28 cellular contexts compared by ENCODE assay signal in genomic region chr13:112261924-112262323, GRCh38.
"Had no signal": no experiment of that assay in that cellular context is flagged by ENCODE, and none has a peak within 500 bp of the region (broad histone marks: within the 10 kb centered on the region; RNA-seq: fewer than 3 reads in every experiment).

No MANE protein-coding gene starts in this region.

- DNase-seq: activated CD4-positive, alpha-beta memory T cell treated with anti-CD3 and anti-CD28 coated beads for 36 hours; activated CD4-positive, alpha-beta T cell treated with anti-CD3 and anti-CD28 coated beads for 1 hour; activated CD4-positive, alpha-beta T cell treated with anti-CD3 and anti-CD28 coated beads for 4 hours; activated CD4-positive, alpha-beta T cell treated with anti-CD3 and anti-CD28 coated beads, Interleukin-2, amount 50 U/mL, for 1 hour; activated CD8-positive, alpha-beta T cell treated with anti-CD3 and anti-CD28 coated beads, Interleukin-2, amount 10 ng/mL, durations not matched to agents 7 days and 5 days; activated effector memory CD4-positive, alpha-beta T cell treated with Interleukin-2 at 50 U/mL for 16 hours; activated gamma-delta T cell treated with Interleukin-2 at 50 U/mL for 16 hours; activated naive CD4-positive, alpha-beta T cell treated with anti-CD3 and anti-CD28 coated beads, Interleukin-2, amount 50 U/mL, for 16 hours; activated naive CD4-positive, alpha-beta T cell treated with Interleukin-2 at 50 U/mL for 16 hours; activated T-cell treated with anti-CD3 and anti-CD28 coated beads, Interleukin-2, amount 50 U/mL, for 4 hours; amniotic stem cell; anterior cingulate cortex; brain microvascular endothelial cell; dorsolateral prefrontal cortex; effector CD4-positive, alpha-beta T cell; effector memory CD8-positive, alpha-beta T cell; erythroblast; esophagus squamous epithelium; foreskin melanocyte; T-helper 2 cell had no signal

- H3K4me3 ChIP-seq: coronary artery, dorsolateral prefrontal cortex, esophagus squamous epithelium, gastroesophageal sphincter had no signal

- H3K4me3 Mint-ChIP-seq: activated CD4-positive, alpha-beta memory T cell treated with anti-CD3 and anti-CD28 coated beads for 36 hours; activated CD8-positive, alpha-beta T cell treated with anti-CD3 and anti-CD28 coated beads, Interleukin-2, amount 10 ng/mL, durations not matched to agents 7 days and 5 days; activated naive CD8-positive, alpha-beta T cell; activated T-cell treated with anti-CD3 and anti-CD28 coated beads, Interleukin-2, amount 50 U/mL, for 4 hours; activated T-helper 17 cell treated with anti-CD3 and anti-CD28 coated beads, Interleukin-2, amount 50 U/mL, for 72 hours; central memory CD8-positive, alpha-beta T cell; dendritic cell treated with granulocyte-macrophage colony-stimulating factor and Interleukin-4, amounts not matched to agents 40 ng/mL and 50 ng/mL, for 4 days; effector memory CD8-positive, alpha-beta T cell; WTC11 had no signal

- H3K9me3 Mint-ChIP-seq: activated CD4-positive, alpha-beta memory T cell treated with anti-CD3 and anti-CD28 coated beads for 36 hours; activated T-cell treated with anti-CD3 and anti-CD28 coated beads, Interleukin-2, amount 50 U/mL, for 4 hours; activated T-helper 17 cell treated with anti-CD3 and anti-CD28 coated beads, Interleukin-2, amount 50 U/mL, for 72 hours; central memory CD8-positive, alpha-beta T cell; dendritic cell treated with granulocyte-macrophage colony-stimulating factor and Interleukin-4, amounts not matched to agents 40 ng/mL and 50 ng/mL, for 4 days; effector memory CD8-positive, alpha-beta T cell; WTC11 had no signal

- H3K4me1 ChIP-seq: esophagus squamous epithelium, gastroesophageal sphincter had no signal

- H3K9me3 ChIP-seq: esophagus squamous epithelium had no signal

- H3K27me3 Mint-ChIP-seq: dendritic cell treated with granulocyte-macrophage colony-stimulating factor and Interleukin-4, amounts not matched to agents 40 ng/mL and 50 ng/mL, for 4 days had no signal

- H3K27ac ChIP-seq: brain microvascular endothelial cell, coronary artery, dorsolateral prefrontal cortex, esophagus squamous epithelium, gastroesophageal sphincter, VCaP had no signal

- H3K36me3 Mint-ChIP-seq: activated CD4-positive, alpha-beta memory T cell treated with anti-CD3 and anti-CD28 coated beads for 36 hours; activated naive CD8-positive, alpha-beta T cell; WTC11 had no signal

- ATAC-seq: activated CD8-positive, alpha-beta T cell treated with anti-CD3 and anti-CD28 coated beads, Interleukin-2, amount 10 ng/mL, durations not matched to agents 7 days and 5 days; activated T-cell treated with anti-CD3 and anti-CD28 coated beads, Interleukin-2, amount 50 U/mL, for 4 hours; activated T-helper 17 cell treated with anti-CD3 and anti-CD28 coated beads, Interleukin-2, amount 50 U/mL, for 72 hours; effector memory CD8-positive, alpha-beta T cell; gastroesophageal sphincter; WTC11 had no signal

- H3K4me1 Mint-ChIP-seq: activated T-helper 17 cell treated with anti-CD3 and anti-CD28 coated beads, Interleukin-2, amount 50 U/mL, for 72 hours; central memory CD8-positive, alpha-beta T cell; WTC11 had no signal

- H3K27me3 ChIP-seq: brain microvascular endothelial cell had no signal

- H3K36me3 ChIP-seq: brain microvascular endothelial cell, esophagus squamous epithelium, gastroesophageal sphincter had no signal

- H3K27ac Mint-ChIP-seq: activated CD4-positive, alpha-beta memory T cell treated with anti-CD3 and anti-CD28 coated beads for 36 hours; activated CD8-positive, alpha-beta T cell treated with anti-CD3 and anti-CD28 coated beads, Interleukin-2, amount 10 ng/mL, durations not matched to agents 7 days and 5 days; activated naive CD8-positive, alpha-beta T cell; activated T-helper 17 cell treated with anti-CD3 and anti-CD28 coated beads, Interleukin-2, amount 50 U/mL, for 72 hours; dendritic cell treated with granulocyte-macrophage colony-stimulating factor and Interleukin-4, amounts not matched to agents 40 ng/mL and 50 ng/mL, for 4 days; effector memory CD8-positive, alpha-beta T cell; WTC11 had no signal
